In genomic region chr9:73039253-73039915, GRCh38 we compare ENCODE assay signal across 11 cellular contexts.
DNase-seq lines count a peak whose midpoint lies in the region; ATAC-seq and TF ChIP-seq lines count a peak whose summit lies in the region.
"Had no signal": no experiment of that assay in that cellular context is flagged by ENCODE, and none has a peak within 500 bp of the region (broad histone marks: within the 10 kb centered on the region; RNA-seq: fewer than 3 reads in every experiment).

No MANE protein-coding gene starts in this region.

- intact Hi-C loops in PC-9 (cut with micrococcal nuclease; ENCODE audit: unreplicated experiment) = loop anchor here (2.0 to 5.0 kb wide), 2 partner anchors 39 to 138 kb away; no protein-coding TSS in a partner anchor
- intact Hi-C loops in thyroid gland (cut with DNase I) = loop anchor here (10.0 kb wide), 1 partner anchor 45 kb away; no protein-coding TSS in a partner anchor

- H3K4me3 ChIP-seq in PC-9 = no peak overlapping the region
- no peak overlapping the region for H3K4me3 ChIP-seq in fibroblast of mammary gland (ENCODE audit: control insufficient read depth, low read depth, low read length)
- H3K4me3 ChIP-seq in thyroid gland (replicated peaks in 1 of 3) = no peak overlapping the region

- H3K4me2 ChIP-seq in PC-9 = peak overlapping the region; percentile 45

- POLR2A ChIA-PET in PC-9 (lab: Charles Lee; ENCODE audit: unreplicated experiment) = interaction anchor here (0.6 kb wide), 1 partner anchor 40 kb away, joined by 3 read pairs; no protein-coding TSS in a partner anchor

- H3K27ac ChIP-seq in PC-9 (no peak overlapping the region), thyroid gland (peak overlapping the region; percentile 73 to 88 (median 84))

- no peak for TF ChIP-seq POLR2A in thyroid gland (IDR thresholded peaks at IDR 0.05)

- TF ChIP-seq CTCF in PC-9 (conservative IDR thresholded peaks at IDR 0.05) (no peak), fibroblast of mammary gland (conservative IDR thresholded peaks at IDR 0.05; ENCODE audit: control insufficient read depth, insufficient read depth, low read depth, low read length) (no peak), thyroid gland (IDR thresholded peaks at IDR 0.05) (no peak)

- ATAC-seq in GM19467 (IDR thresholded peaks at IDR 0.05; ENCODE audit: unreplicated experiment) = no peak

- no peaks in the 10 kb centered on the region for H4K20me1 ChIP-seq in PC-9 (ENCODE audit: insufficient read depth)

- H3K36me3 ChIP-seq in PC-9 (ENCODE audit: low read depth) = no peaks in the 10 kb centered on the region
- no peaks in the 10 kb centered on the region for H3K36me3 ChIP-seq in thyroid gland

- H3K9me2 ChIP-seq in PC-9 (ENCODE audit: insufficient read depth) = no peaks in the 10 kb centered on the region

- peaks cover 6% of the 10 kb centered on the region for H3F3A ChIP-seq in PC-9 (ENCODE audit: insufficient read depth, low read depth)

- CTCF ChIA-PET in PC-9 (lab: Charles Lee) = no interaction called here

- H3K79me2 ChIP-seq in PC-9 (ENCODE audit: low read depth) = no peaks in the 10 kb centered on the region

- H3K27me3 ChIP-seq in PC-9 (ENCODE audit: insufficient read depth, low read depth) = no peaks in the 10 kb centered on the region
- no peaks in the 10 kb centered on the region for H3K27me3 ChIP-seq in thyroid gland

- 40 to 44% methylated on average over 2 of the region's 2 CpGs for WGBS in thyroid gland, 2 donors

- H3K4me1 ChIP-seq in PC-9 (replicated peaks; ENCODE audit: insufficient read depth) = peaks cover 30% of the 10 kb centered on the region
- H3K4me1 ChIP-seq in thyroid gland = peaks cover 18 to 22% of the 10 kb centered on the region in 2 donors

- no peak for DNase-seq in PC-9
- DNase-seq in fibroblast of mammary gland (ENCODE audit: low read depth) = peak; percentile 78
- peak; percentile 56 for DNase-seq in midbrain (lab: John Stamatoyannopoulos, UW)
- DNase-seq in thyroid gland = peak; percentile 55 to 58
- no peak for DNase-seq in NCI-H2081 treated with DMSO at 0.1 percent for 48 hours (lab: John Stamatoyannopoulos, UW)
- DNase-seq in activated gamma-delta T cell treated with Interleukin-2 at 50 U/mL for 16 hours = no peak
- no peak for DNase-seq in RPMI8226
- DNase-seq: activated naive CD4-positive, alpha-beta T cell treated with anti-CD3 and anti-CD28 coated beads for 36 hours; NCI-H2227 treated with DMSO at 0.1 percent for 48 hours; SHP77 treated with DMSO at 0.1 percent for 48 hours had no signal

- BruUV-seq in PC-9 (replicated peaks; lab: Mats Ljungman, UMichigan) = no TSS peak

- no peak overlapping the region for H2AFZ ChIP-seq in PC-9

- H3K9me3 ChIP-seq in PC-9 (ENCODE audit: insufficient read depth, low read depth) (no peaks in the 10 kb centered on the region; the same call in 1 of the 2 replicates), thyroid gland (no peaks in the 10 kb centered on the region)

Comparison
In these comparisons a context has a peak if more than half of its experiments do, and no peak if none do; other contexts are left out.
1. DNase-seq: peak in fibroblast of mammary gland (single experiment), midbrain (single experiment) and thyroid gland (2 of 2); none in PC-9 (0 of 2), NCI-H2081 treated with DMSO at 0.1 percent for 48 hours (single experiment), activated gamma-delta T cell treated with Interleukin-2 at 50 U/mL for 16 hours (single experiment) and RPMI8226 (single experiment).